21 cellular contexts compared by ENCODE assay signal in the genomic region with DNA sequence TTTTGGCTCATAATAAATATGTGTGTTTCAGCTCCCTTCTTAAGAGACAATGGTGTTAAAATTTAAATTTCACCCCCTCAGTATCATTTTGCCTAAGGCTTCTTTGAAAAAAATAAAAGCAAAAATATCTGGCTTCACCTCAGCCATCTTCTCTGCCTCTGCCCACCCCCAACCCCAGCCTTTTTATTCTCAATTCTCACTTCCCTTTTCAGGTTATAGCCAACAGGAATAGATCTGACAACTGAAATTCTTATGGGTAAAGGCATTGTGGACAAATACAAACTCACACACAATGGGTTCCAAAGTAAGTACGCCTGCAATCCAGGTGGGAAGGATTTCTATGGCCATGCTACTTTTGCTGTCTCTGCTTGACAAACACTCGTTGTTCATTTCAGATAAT.
"Had no signal": no experiment of that assay in that cellular context is flagged by ENCODE, and none has a peak within 500 bp of the region (broad histone marks: within the 10 kb centered on the region; RNA-seq: fewer than 3 reads in every experiment).

No MANE protein-coding gene starts in this region.

- H3K9me3 ChIP-seq: heart left ventricle, lower lobe of right lung, stomach, suprapubic skin, tibial nerve had no signal

- H3K4me1 ChIP-seq: heart left ventricle, lower lobe of right lung, stomach, suprapubic skin, tibial nerve had no signal

- H3K27me3 ChIP-seq: cardiac muscle cell, heart left ventricle, stomach, suprapubic skin, tibial nerve had no signal

- H3K36me3 ChIP-seq: cardiac muscle cell, heart left ventricle, lower lobe of right lung, stomach, suprapubic skin, tibial nerve had no signal

- H3K4me3 ChIP-seq: cardiac muscle cell, heart left ventricle, lower lobe of right lung, stomach, suprapubic skin, tibial nerve had no signal

- ATAC-seq: activated CD4-positive, alpha-beta T cell treated with anti-CD3 and anti-CD28 coated beads for 36 hours; activated naive CD8-positive, alpha-beta T cell treated with anti-CD3 and anti-CD28 coated beads, Interleukin-2, amount 50 U/mL, for 24 hours; heart left ventricle; left lobe of liver; lower lobe of right lung; naive thymus-derived CD8-positive, alpha-beta T cell; sciatic nerve; stimulated activated memory B cell treated with anti-CD40 and anti-IgM and Interleukin-4, amounts not matched to agents 10 μg/mL and 1 μg/mL and 100 μg/mL, for 72 hours had no signal

- DNase-seq: activated B cell treated with CpG ODN at 0.5 μM for 24 hours; activated CD4-positive, alpha-beta T cell treated with anti-CD3 and anti-CD28 coated beads for 36 hours; activated CD4-positive, alpha-beta T cell treated with anti-CD3 and anti-CD28 coated beads, Interleukin-2, amount 50 U/mL, for 4 hours; activated effector memory CD4-positive, alpha-beta T cell treated with Interleukin-2 at 50 U/mL for 16 hours; activated naive CD4-positive, alpha-beta T cell treated with anti-CD3 and anti-CD28 coated beads, Interleukin-2, amount 50 U/mL, for 16 hours; activated naive CD8-positive, alpha-beta T cell treated with anti-CD3 and anti-CD28 coated beads, Interleukin-2, amount 50 U/mL, for 24 hours; activated T-cell treated with anti-CD3 and anti-CD28 coated beads, Interleukin-2, amount 50 U/mL, for 48 hours; cortex of kidney; heart left ventricle; lower lobe of right lung; naive thymus-derived CD8-positive, alpha-beta T cell; small intestine; stomach; T-helper 9 cell had no signal

- H3K27ac ChIP-seq: cardiac muscle cell, heart left ventricle, lower lobe of right lung, stomach, suprapubic skin, tibial nerve had no signal

- FAIRE-seq: keratinocyte, small intestine had no signal
